Comparison of ENCODE assay signal across 24 cellular contexts in the genomic region with DNA sequence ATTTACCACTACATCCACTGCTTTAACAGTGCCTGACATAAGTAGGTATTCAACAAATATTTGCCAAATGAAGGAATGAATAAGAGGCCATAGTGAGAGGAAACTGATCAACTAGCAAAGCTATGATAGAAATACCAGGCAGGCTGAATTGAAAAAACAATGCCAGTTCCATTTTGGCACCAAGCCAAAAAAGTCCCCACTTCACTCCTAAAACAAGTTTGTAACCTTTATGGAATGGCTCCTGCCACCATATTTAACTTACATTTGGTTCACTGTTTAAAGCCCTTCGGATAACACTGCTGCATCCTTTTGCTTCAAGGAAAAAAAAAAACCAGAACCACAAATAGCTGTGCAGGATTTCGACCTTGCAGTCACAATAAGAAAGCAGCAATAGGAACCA.
DNase-seq lines count a peak whose midpoint lies in the region; ATAC-seq lines count a peak whose summit lies in the region.
"Had no signal": no experiment of that assay in that cellular context is flagged by ENCODE, and none has a peak within 500 bp of the region (broad histone marks: within the 10 kb centered on the region; RNA-seq: fewer than 3 reads in every experiment).

No MANE protein-coding gene starts in this region.

- H3K4me2 ChIP-seq in GM23248 (ENCODE audit: unreplicated experiment), result no peak overlapping the region
- H3K4me2 ChIP-seq: A549 had no signal

- H3K4me3 ChIP-seq in GM23248 (no peak overlapping the region), SJCRH30 (no peak overlapping the region)
- H3K4me3 ChIP-seq: A549, right atrium auricular region, stomach had no signal

- H2AFZ ChIP-seq in GM23248, result no peak overlapping the region

- DNase-seq in NCI-H1105 treated with DMSO at 0.1 percent for 48 hours (lab: John Stamatoyannopoulos, UW) (peak; percentile 1), NCI-H1105 (lab: John Stamatoyannopoulos, UW) (no peak), GM23248 (peak; percentile 14), SJCRH30 (peak; percentile 8 to 46), lung microvascular endothelial cell (ENCODE audit: low read depth in 2 of 2) (peak; percentile 42 to 63), NCI-H2227 (lab: John Stamatoyannopoulos, UW; ENCODE audit: unreplicated experiment) (no peak), occipital lobe (lab: John Stamatoyannopoulos, UW) (no peak)
- DNase-seq: activated CD4-positive, CD25-positive, alpha-beta regulatory T cell treated with anti-CD3 and anti-CD28 coated beads, Interleukin-2, amount 50 U/mL, for 72 hours; activated CD8-positive, alpha-beta T cell treated with anti-CD3 and anti-CD28 coated beads, Interleukin-2, amount 10 ng/mL, durations not matched to agents 7 days and 5 days; activated gamma-delta T cell; C1 segment of cervical spinal cord; Calu3; cortex of kidney; kidney glomerular epithelial cell; natural killer cell; NCI-H187; NCI-H446 treated with DMSO at 0.1 percent for 48 hours; stimulated activated CD4-positive, alpha-beta T cell treated with anti-CD3 and anti-CD28 coated beads, Interleukin-12 subunit alpha, Interleukin-12 subunit beta, amount 100 ng/mL, for 4 hours; stomach; T-cell; trophoblast cell had no signal

- ATAC-seq in GM21786 (IDR thresholded peaks at IDR 0.05; ENCODE audit: unreplicated experiment), result no peak
- ATAC-seq: A549; activated CD8-positive, alpha-beta T cell treated with anti-CD3 and anti-CD28 coated beads, Interleukin-2, amount 10 ng/mL, durations not matched to agents 7 days and 5 days; natural killer cell; T-cell had no signal

- H3K27ac ChIP-seq in GM23248, result no peak overlapping the region
- no peak overlapping the region; the same call in 1 of the 2 replicates for H3K27ac ChIP-seq in SJCRH30
- H3K27ac ChIP-seq: right atrium auricular region, stomach had no signal

- H3F3A ChIP-seq in GM23248 (ENCODE audit: insufficient read depth), result peaks cover 9% of the 10 kb centered on the region; the same call in 1 of the 2 replicates

- no peaks in the 10 kb centered on the region for H3K79me2 ChIP-seq in GM23248 (ENCODE audit: insufficient read depth)

- H3K36me3 ChIP-seq in GM23248 (ENCODE audit: low read depth) (no peaks in the 10 kb centered on the region), SJCRH30 (no peaks in the 10 kb centered on the region)
- H3K36me3 ChIP-seq: right atrium auricular region, stomach had no signal

- no peaks in the 10 kb centered on the region for H3K9me3 ChIP-seq in GM23248 (ENCODE audit: low read depth)
- H3K9me3 ChIP-seq in SJCRH30 (replicated peaks), result no peaks in the 10 kb centered on the region
- H3K9me3 ChIP-seq: A549, right atrium auricular region, stomach had no signal

- 89 to 90% methylated on average over 2 of the region's 2 CpGs for WGBS in GM23248 (ENCODE audit: low coverage in 1 of 2, low lambda C conversion rate in 2 of 2, missing lambda C conversion rate in 2 of 2), 2 experiments

- no peaks in the 10 kb centered on the region for H4K20me1 ChIP-seq in GM23248 (ENCODE audit: insufficient read depth)

- no peaks in the 10 kb centered on the region; the same call in 1 of the 2 replicates for H3K9me2 ChIP-seq in GM23248 (ENCODE audit: insufficient read depth)

- in situ Hi-C loops in GM23248 (cut with MboI), result no loop called here

- H3K4me1 ChIP-seq in GM23248 (ENCODE audit: insufficient read depth) (peaks cover 28% of the 10 kb centered on the region), SJCRH30 (peaks cover 26% of the 10 kb centered on the region)
- H3K4me1 ChIP-seq: stomach had no signal

- H3K27me3 ChIP-seq in GM23248 (replicated peaks; ENCODE audit: insufficient read depth) (no peaks in the 10 kb centered on the region), SJCRH30 (no peaks in the 10 kb centered on the region)
- H3K27me3 ChIP-seq: right atrium auricular region, stomach had no signal

- H3K9ac ChIP-seq in GM23248, result no peak overlapping the region

Comparison
In these comparisons a context has a peak if more than half of its experiments do, and no peak if none do; other contexts are left out.
1. DNase-seq: peak in NCI-H1105 treated with DMSO at 0.1 percent for 48 hours (single experiment), GM23248 (single experiment), SJCRH30 (2 of 2) and lung microvascular endothelial cell (2 of 2); none in NCI-H1105 (single experiment), NCI-H2227 (single experiment) and occipital lobe (single experiment).